ENCODE assay signal across 8 cellular contexts in the genomic region with DNA sequence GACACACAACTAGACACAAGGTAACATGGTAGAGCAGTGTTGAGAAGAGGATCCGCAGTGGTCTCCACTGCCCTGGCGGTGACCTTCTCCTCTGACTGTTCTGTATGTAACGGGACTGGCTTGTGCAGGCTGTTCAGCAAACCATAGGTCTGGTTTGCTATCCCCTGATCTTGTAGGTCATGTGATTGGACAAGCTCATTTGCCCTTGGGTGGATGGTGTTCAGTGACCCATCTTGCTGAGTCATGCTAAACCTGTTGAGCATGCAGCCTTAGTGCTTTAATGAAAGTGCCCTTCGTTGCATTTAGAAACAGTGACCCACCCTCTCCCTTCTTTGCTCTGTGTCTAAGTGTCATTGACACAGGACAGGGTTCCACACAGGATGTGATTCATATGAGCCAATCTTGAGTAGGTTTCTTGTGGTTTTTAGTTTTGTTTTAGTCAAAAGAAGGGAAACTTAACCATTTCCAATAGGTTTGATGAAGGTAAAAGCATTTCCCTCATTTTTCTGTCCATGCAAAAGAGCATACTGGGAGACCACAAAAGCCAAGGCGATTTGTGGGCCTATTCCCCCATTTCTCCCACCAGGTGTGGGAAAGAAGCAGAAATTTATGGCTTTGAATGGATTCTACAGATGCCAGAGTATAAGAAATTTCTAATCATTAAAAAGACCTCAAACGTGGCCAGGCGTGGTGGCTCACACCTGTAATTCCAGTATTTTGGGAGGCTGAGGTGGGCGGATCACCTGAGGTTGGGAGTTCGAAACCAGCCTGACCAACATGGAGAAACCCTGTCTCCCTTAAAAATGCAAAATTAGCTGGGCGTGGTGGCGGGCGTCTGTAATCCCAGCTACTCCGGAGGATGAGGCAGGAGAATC. TPM values are rescaled to one million over a fixed set of nuclear protein-coding genes. Genes with fewer than 3 reads are reported as not detected.
DNase-seq lines count a peak whose midpoint lies in the region; ATAC-seq, FAIRE-seq and TF ChIP-seq lines count a peak whose summit lies in the region.

No MANE protein-coding gene starts in this region.

- H3K9ac ChIP-seq in Karpas-422 (ENCODE audit: low read length): peak overlapping the region; percentile 65
- H3K9ac ChIP-seq in H1 (replicated peaks in 1 of 4; ENCODE audit: extremely low read depth in 1 of 4, low read depth in 3 of 4, low read length in 3 of 4): no peak overlapping the region; a peak in 1 of 7 replicates

- peak overlapping the region; percentile 1; the same call in 1 of the 2 replicates for H3K18ac ChIP-seq in H1 (ENCODE audit: extremely low read depth, low read length)

- CTCF ChIA-PET in H1 (lab: Charles Lee; ENCODE audit: partially characterized antibody): interaction anchor here (0.6 to 1.1 kb wide), 2 partner anchors 13 to 192 kb away, joined by 3 read pairs; no protein-coding TSS in a partner anchor

- WGBS in H1 (ENCODE audit: extremely low coverage in 1 of 2, insufficient coverage in 1 of 2, insufficient read length in 1 of 2, insufficient replicate concordance in 2 of 2, low coverage in 1 of 2, low lambda C conversion rate in 2 of 2, missing lambda C conversion rate in 1 of 2), 2 experiments: 93% methylated on average over 13 of the region's 13 CpGs; no CpG with 5 or more reads in 1 of the 2 experiments
- 87 to 89% methylated on average over 13 of the region's 13 CpGs for WGBS in pancreas, 2 donors

- 0 out of 2 replicates have a peak overlapping the region, but pooled peaks have one; percentile 4 for H2AFZ ChIP-seq in Karpas-422 (ENCODE audit: low read length)
- peak overlapping the region; percentile 84 for H2AFZ ChIP-seq in H1 (ENCODE audit: low read length)

- no peak for TF ChIP-seq CTCF in H1 (IDR thresholded peaks at IDR 0.05; ENCODE audit: control extremely low read depth in 1 of 3, insufficient read depth in 1 of 3, low read depth in 1 of 3, low read length in 3 of 3)
- TF ChIP-seq CTCF in pancreas (IDR thresholded peaks at IDR 0.05): no peak

- H3K4ac ChIP-seq in H1 (replicated peaks; ENCODE audit: insufficient read length, low read depth, low read length): no peak overlapping the region

- H3K4me2 ChIP-seq in Karpas-422 (ENCODE audit: low read depth, low read length, poor library complexity, severe bottlenecking): peak overlapping the region; percentile 75
- H3K4me2 ChIP-seq in H1 (ENCODE audit: insufficient read depth in 1 of 2, low read depth in 2 of 2, low read length in 2 of 2): no peak overlapping the region

- H3K27ac ChIP-seq in Karpas-422 (ENCODE audit: low read length) (peak overlapping the region; percentile 96), H1 (ENCODE audit: low read depth, low read length) (no peak overlapping the region), pancreas (peak overlapping the region in 1 of 4 donors; percentile 39)

- no peak overlapping the region for H3K56ac ChIP-seq in H1 (replicated peaks; ENCODE audit: insufficient read length, low read depth, low read length)

- TF ChIP-seq RAD21 in H1 (IDR thresholded peaks at IDR 0.05 in 1 of 2, conservative IDR thresholded peaks at IDR 0.05 in 1 of 2; ENCODE audit: low read depth in 2 of 2, low read length in 2 of 2): no peak

- no peaks in the 10 kb centered on the region for H3K9me2 ChIP-seq in Karpas-422 (replicated peaks; ENCODE audit: insufficient read depth, low read length)

- DNase-seq in Karpas-422 (peak; percentile 99), H1 (ENCODE audit: low read depth in 1 of 2, low spot score in 2 of 2) (no peak), pancreas (peak in 2 of 6 donors; percentile 8 to 32), cerebellar cortex (ENCODE audit: low spot score) (no peak), ecto neural progenitor cell (ENCODE audit: low spot score) (no peak)
- DNase-seq in activated CD4-positive, alpha-beta T cell treated with anti-CD3 and anti-CD28 coated beads for 4 hours: peak; percentile 46 to 48

- H2BK12ac ChIP-seq in H1 (ENCODE audit: low read depth, low read length): peak overlapping the region; percentile 5; the same call in 1 of the 2 replicates

- H2BK120ac ChIP-seq in H1 (replicated peaks; ENCODE audit: low read depth, low read length): no peak overlapping the region

- peak; percentile 82 for ATAC-seq in GM18498 (IDR thresholded peaks at IDR 0.05; ENCODE audit: unreplicated experiment)
- peak; percentile 88 for ATAC-seq in GM21825 (IDR thresholded peaks at IDR 0.05; ENCODE audit: unreplicated experiment)
- ATAC-seq in pancreas: peak in 3 of 4 donors; percentile 58 to 75 (median 70)

- H3K9me3 ChIP-seq in Karpas-422 (ENCODE audit: low read length) (no peaks in the 10 kb centered on the region), H1 (ENCODE audit: insufficient read depth in 2 of 2, low read depth in 1 of 2, low read length in 1 of 2) (peaks cover 0 to 5% of the 10 kb centered on the region in 2 experiments; a peak in 1 of 4 replicates), pancreas (no peaks in the 10 kb centered on the region)

- no peak overlapping the region for H2BK15ac ChIP-seq in H1 (ENCODE audit: low read length)

- H3K36me3 ChIP-seq in Karpas-422 (ENCODE audit: insufficient read depth, low read length): no peaks in the 10 kb centered on the region
- H3K36me3 ChIP-seq in H1 (ENCODE audit: control insufficient read depth in 2 of 4, insufficient read depth in 4 of 4, low read length in 3 of 4): no peaks in the 10 kb centered on the region
- no peaks in the 10 kb centered on the region for H3K36me3 ChIP-seq in pancreas

- no peaks in the 10 kb centered on the region for H3K79me1 ChIP-seq in H1 (ENCODE audit: low read depth, low read length)

- POLR2A ChIA-PET in H1 (lab: Charles Lee; ENCODE audit: partially characterized antibody): no interaction called here

- H3K4me1 ChIP-seq in Karpas-422 (ENCODE audit: low read length) (peaks cover 60% of the 10 kb centered on the region), H1 (replicated peaks in 1 of 4; ENCODE audit: control insufficient read depth in 3 of 4, insufficient read depth in 4 of 4, low read length in 3 of 4) (no peaks in the 10 kb centered on the region), pancreas (peaks cover 0 to 12% (median 0%) of the 10 kb centered on the region in 3 donors)

- no peak overlapping the region for H2BK5ac ChIP-seq in H1 (ENCODE audit: low read depth, low read length)

- no peak overlapping the region for H4K8ac ChIP-seq in H1 (ENCODE audit: extremely low read depth, insufficient read depth, low read length)

- no peak overlapping the region for H2BK20ac ChIP-seq in H1 (ENCODE audit: low read length)

- H3K4me3 ChIP-seq in Karpas-422 (ENCODE audit: low read length) (peak overlapping the region; percentile 37), H1 (ENCODE audit: extremely low read depth in 1 of 4, insufficient read depth in 2 of 4, low read depth in 3 of 4, low read length in 4 of 4) (no peak overlapping the region), pancreas (no peak overlapping the region)

- no peak for TF ChIP-seq POLR2A in H1 (IDR thresholded peaks at IDR 0.05; ENCODE audit: control extremely low read depth in 1 of 2, low read depth in 2 of 2, low read length in 2 of 2)

- intact Hi-C loops in pancreas (cut with DNase I): no loop called here

- H3K27me3 ChIP-seq in Karpas-422 (ENCODE audit: low read length) (no peaks in the 10 kb centered on the region), H1 (replicated peaks in 1 of 4; ENCODE audit: control insufficient read depth in 3 of 4, extremely low read depth in 1 of 4, insufficient read depth in 3 of 4, low read length in 3 of 4) (no peaks in the 10 kb centered on the region), pancreas (no peaks in the 10 kb centered on the region)

- no peaks in the 10 kb centered on the region for H3K23me2 ChIP-seq in H1 (ENCODE audit: low read depth, low read length)

- FAIRE-seq in H1 (lab: Jason Lieb, UNC) (no peak), pancreas (lab: Jason Lieb, UNC) (no peak)

- no peak overlapping the region for H4K91ac ChIP-seq in H1 (replicated peaks; ENCODE audit: insufficient read length, low read length)

- no peak for TF ChIP-seq EP300 in H1 (IDR thresholded peaks at IDR 0.05; ENCODE audit: borderline replicate concordance in 1 of 2, low read depth in 2 of 2, low read length in 2 of 2)

- no peak overlapping the region for H3K23ac ChIP-seq in H1 (ENCODE audit: insufficient read length)

- H4K20me1 ChIP-seq in Karpas-422 (ENCODE audit: insufficient read depth, low read depth, low read length) (no peaks in the 10 kb centered on the region), H1 (replicated peaks in 1 of 2; ENCODE audit: control insufficient read depth in 1 of 2, insufficient read depth in 2 of 2, low read length in 2 of 2) (no peaks in the 10 kb centered on the region)

- no peaks in the 10 kb centered on the region for H3K79me2 ChIP-seq in Karpas-422 (ENCODE audit: low read length)
- H3K79me2 ChIP-seq in H1 (ENCODE audit: control insufficient read depth in 1 of 2, insufficient read depth in 2 of 2, low read length in 2 of 2): no peaks in the 10 kb centered on the region

- H2AK5ac ChIP-seq in H1 (ENCODE audit: low read depth, low read length): no peak overlapping the region

- H4K5ac ChIP-seq in H1 (ENCODE audit: insufficient read length, low read depth, low read length): no peak overlapping the region

- no peak overlapping the region for H3K14ac ChIP-seq in H1 (ENCODE audit: insufficient read length)

TF ChIP-seq in H1, 55 proteins besides CTCF, POLR2A, EP300 and RAD21:
- TF ChIP-seq MAFK (IDR thresholded peaks at IDR 0.05; ENCODE audit: low read depth, low read length): peak; percentile 93
- peak; percentile 98 for TF ChIP-seq BACH1 (IDR thresholded peaks at IDR 0.05; ENCODE audit: low read length)
- peak; percentile 44; the same call in 1 of the 2 replicates for TF ChIP-seq JUND (IDR thresholded peaks at IDR 0.05; ENCODE audit: low read length)
- no peak for TF ChIP-seq SP2 (IDR thresholded peaks at IDR 0.05; ENCODE audit: low read length)

RNA-seq across cellular contexts. Expression of a gene that starts 32.6 kb away (rescaled TPM):
- total RNA-seq in Karpas-422 (2014; rRNA removed; shearing (Covaris generic); ENCODE audit: low replicate concordance): 111 and 233 TPM in 2 replicates
- 175 and 178 TPM in 2 replicates for total RNA-seq in H1 (2021; fragmentation: NEBNext Ultra II Directional; extraction: Animal tissue kit (Norgen Biotek cat#: 25700))
- polyA plus RNA-seq in H1 (2011; rRNA removed) (37.1 and 54.8 TPM in 2 replicates), pancreas (10 to 100 TPM; 10.6 to 24.9 TPM)
- polyA plus RNA-seq in H1 (2011; cell fraction: cytosol; rRNA removed): 75.8 TPM
- 47.4 TPM for polyA plus RNA-seq in H1 (2011; cell fraction: nucleus; rRNA removed)
- polyA plus RNA-seq in H1 (2012, experiment 1 of 2): 83.9 to 146 TPM (median 111 TPM) in 4 replicates
- 6.1 TPM for polyA plus RNA-seq in H1 (2012, experiment 2 of 2)
- 162 TPM for polyA plus RNA-seq in H1 (2013, experiment 1 of 2)
- polyA plus RNA-seq in H1 (2013, experiment 2 of 2): 156 TPM
- polyA minus RNA-seq in H1 (2011; rRNA and poly(A)+ RNA removed): 95.9 and 172 TPM in 2 replicates
- 145 TPM for polyA minus RNA-seq in H1 (2011; cell fraction: cytosol; rRNA and poly(A)+ RNA removed)
- polyA minus RNA-seq in H1 (2011; cell fraction: nucleus; rRNA and poly(A)+ RNA removed): 149 TPM
- total RNA-seq in pancreas: 10 to 100 TPM; 21.0 to 97.4 (median 34.8) TPM

Comparison
In these comparisons a context has a peak if more than half of its experiments do, and no peak if none do; other contexts are left out.
1. DNase-seq: peak in Karpas-422 (single experiment) and activated CD4-positive, alpha-beta T cell treated with anti-CD3 and anti-CD28 coated beads for 4 hours (2 of 2); none in H1 (0 of 2), cerebellar cortex (single experiment) and ecto neural progenitor cell (single experiment).
2. Peak in every context shown above with its lines, with median percentiles within 50 percentile points of each other: ATAC-seq.